Comparison of ENCODE assay signal across 10 cellular contexts in the genomic region with DNA sequence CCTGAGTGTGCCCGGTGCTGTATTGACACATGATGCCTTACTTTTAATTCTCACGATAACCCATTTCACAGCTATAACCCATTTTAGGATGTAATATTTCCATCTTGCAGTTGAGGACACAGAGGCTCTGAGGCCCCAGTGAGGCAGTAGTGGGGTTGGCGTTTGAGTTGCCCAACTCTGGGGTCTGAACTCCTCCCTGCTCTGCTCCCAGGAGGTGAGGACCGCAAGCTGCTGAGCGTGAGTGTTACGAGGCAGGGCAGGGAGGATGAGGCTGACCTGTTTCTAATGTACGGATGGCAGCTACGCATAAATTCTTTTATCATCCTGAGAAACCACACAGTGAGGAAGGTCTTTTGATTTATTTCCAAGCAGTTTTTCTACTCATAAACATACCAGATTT. TPM values are rescaled to one million over a fixed set of nuclear protein-coding genes. Genes with fewer than 3 reads are reported as not detected.
DNase-seq lines count a peak whose midpoint lies in the region; ATAC-seq lines count a peak whose summit lies in the region.
"Had no signal": no experiment of that assay in that cellular context is flagged by ENCODE, and none has a peak within 500 bp of the region (broad histone marks: within the 10 kb centered on the region; RNA-seq: fewer than 3 reads in every experiment).

No MANE protein-coding gene starts in this region.

- peak overlapping the region; percentile 81 for H3K27ac Mint-ChIP-seq in activated CD4-positive, alpha-beta T cell treated with anti-CD3 and anti-CD28 coated beads, Interleukin-2, amount 10 ng/mL, durations not matched to agents 7 days and 5 days
- peak overlapping the region; percentile 51 to 69 for H3K27ac Mint-ChIP-seq in activated naive CD4-positive, alpha-beta T cell treated with anti-CD3 and anti-CD28 coated beads, Interleukin-2, amount 50 U/mL, for 72 hours
- H3K27ac Mint-ChIP-seq in immature natural killer cell = peak overlapping the region; percentile 83 to 95 (median 92)

- ATAC-seq in activated naive CD4-positive, alpha-beta T cell treated with anti-CD3 and anti-CD28 coated beads, Interleukin-2, amount 50 U/mL, for 72 hours = peak; percentile 29 to 50
- ATAC-seq in HG02763 (IDR thresholded peaks at IDR 0.05; ENCODE audit: unreplicated experiment) = no peak
- no peak for ATAC-seq in HG03135 (IDR thresholded peaks at IDR 0.05; ENCODE audit: unreplicated experiment)
- ATAC-seq in GM19351 (IDR thresholded peaks at IDR 0.05; ENCODE audit: unreplicated experiment) = no peak

- peaks cover 52% of the 10 kb centered on the region for H3K36me3 Mint-ChIP-seq in activated CD4-positive, alpha-beta T cell treated with anti-CD3 and anti-CD28 coated beads, Interleukin-2, amount 10 ng/mL, durations not matched to agents 7 days and 5 days (ENCODE audit: low read depth)
- H3K36me3 Mint-ChIP-seq in activated naive CD4-positive, alpha-beta T cell treated with anti-CD3 and anti-CD28 coated beads, Interleukin-2, amount 50 U/mL, for 72 hours = peaks cover 0 to 5% of the 10 kb centered on the region in 2 donors
- H3K36me3 Mint-ChIP-seq in immature natural killer cell = peaks cover 10 to 28% (median 22%) of the 10 kb centered on the region in 3 donors

- peaks cover 70% of the 10 kb centered on the region for H3K4me1 Mint-ChIP-seq in activated CD4-positive, alpha-beta T cell treated with anti-CD3 and anti-CD28 coated beads, Interleukin-2, amount 10 ng/mL, durations not matched to agents 7 days and 5 days
- H3K4me1 Mint-ChIP-seq in immature natural killer cell = peaks cover 64 to 76% of the 10 kb centered on the region in 2 donors

- H3K9me3 Mint-ChIP-seq in activated CD4-positive, alpha-beta T cell treated with anti-CD3 and anti-CD28 coated beads, Interleukin-2, amount 10 ng/mL, durations not matched to agents 7 days and 5 days = no peaks in the 10 kb centered on the region
- H3K9me3 Mint-ChIP-seq in activated naive CD4-positive, alpha-beta T cell treated with anti-CD3 and anti-CD28 coated beads, Interleukin-2, amount 50 U/mL, for 72 hours = no peaks in the 10 kb centered on the region
- H3K9me3 Mint-ChIP-seq in immature natural killer cell = no peaks in the 10 kb centered on the region

- H3K27me3 Mint-ChIP-seq in activated CD4-positive, alpha-beta T cell treated with anti-CD3 and anti-CD28 coated beads, Interleukin-2, amount 10 ng/mL, durations not matched to agents 7 days and 5 days = no peaks in the 10 kb centered on the region
- H3K27me3 Mint-ChIP-seq in immature natural killer cell (ENCODE audit: low read depth in 3 of 3) = peaks cover 0 to 6% (median 2%) of the 10 kb centered on the region in 3 donors

- no peak overlapping the region for H3K4me3 Mint-ChIP-seq in activated CD4-positive, alpha-beta T cell treated with anti-CD3 and anti-CD28 coated beads, Interleukin-2, amount 10 ng/mL, durations not matched to agents 7 days and 5 days
- H3K4me3 Mint-ChIP-seq in immature natural killer cell = peak overlapping the region; percentile 44 to 76 (median 74)

- H3K27ac ChIP-seq in substantia nigra (ENCODE audit: low read depth, low read length, poor library complexity, severe bottlenecking) = peak overlapping the region; percentile 97

- POLR2A ChIA-PET in activated CD4-positive, alpha-beta T cell treated with anti-CD3 and anti-CD28 coated beads, Interleukin-2, amount 10 ng/mL, durations not matched to agents 7 days and 5 days (lab: Charles Lee) = no interaction called here

- DNase-seq in activated CD4-positive, alpha-beta T cell treated with anti-CD3 and anti-CD28 coated beads, Interleukin-2, amount 10 ng/mL, durations not matched to agents 7 days and 5 days = no peak
- no peak for DNase-seq in activated CD4-positive, alpha-beta T cell treated with anti-CD3 and anti-CD28 coated beads for 48 hours
- DNase-seq in activated naive CD4-positive, alpha-beta T cell treated with anti-CD3 and anti-CD28 coated beads, Interleukin-2, amount 50 U/mL, for 72 hours (ENCODE audit: low spot score in 2 of 2) = no peak
- DNase-seq in immature natural killer cell = no peak
- no peak for DNase-seq in substantia nigra (lab: John Stamatoyannopoulos, UW)
- DNase-seq: NCI-H1092, OCI-M1 had no signal

- CTCF ChIA-PET in activated CD4-positive, alpha-beta T cell treated with anti-CD3 and anti-CD28 coated beads, Interleukin-2, amount 10 ng/mL, durations not matched to agents 7 days and 5 days (lab: Charles Lee) = no interaction called here

RNA-seq across cellular contexts. Expression of gene LRRC8A, which starts 11.4 kb away (rescaled TPM):
- 10 to 100 TPM; 42.4 to 48.0 TPM for total RNA-seq in activated CD4-positive, alpha-beta T cell treated with anti-CD3 and anti-CD28 coated beads, Interleukin-2, amount 10 ng/mL, durations not matched to agents 7 days and 5 days
- 10 to 100 TPM; 16.3 to 20.9 TPM for total RNA-seq in activated naive CD4-positive, alpha-beta T cell treated with anti-CD3 and anti-CD28 coated beads, Interleukin-2, amount 50 U/mL, for 72 hours
- 10 to 100 TPM; 29.3 to 98.2 (median 34.6) TPM for polyA plus RNA-seq in immature natural killer cell

RNA-seq across cellular contexts. Expression of gene KYAT1, which starts 11.6 kb away (rescaled TPM):
- 10 to 100 TPM; 15.2 to 17.7 TPM for total RNA-seq in activated CD4-positive, alpha-beta T cell treated with anti-CD3 and anti-CD28 coated beads, Interleukin-2, amount 10 ng/mL, durations not matched to agents 7 days and 5 days
- 10 to 100 TPM; 19.9 to 49.0 TPM for total RNA-seq in activated naive CD4-positive, alpha-beta T cell treated with anti-CD3 and anti-CD28 coated beads, Interleukin-2, amount 50 U/mL, for 72 hours
- polyA plus RNA-seq in immature natural killer cell = 10 to 100 TPM in 1 of 3 donors, 1 to 10 TPM in 2; 9.6 to 10.1 (median 10.0) TPM

RNA-seq across cellular contexts. Expression of gene PHYHD1, which starts 27.4 kb away (rescaled TPM):
- 1 to 10 TPM; 1.2 to 2.2 TPM for total RNA-seq in activated CD4-positive, alpha-beta T cell treated with anti-CD3 and anti-CD28 coated beads, Interleukin-2, amount 10 ng/mL, durations not matched to agents 7 days and 5 days
- under 1 TPM; 0.54 to 0.64 TPM for total RNA-seq in activated naive CD4-positive, alpha-beta T cell treated with anti-CD3 and anti-CD28 coated beads, Interleukin-2, amount 50 U/mL, for 72 hours
- 1 to 10 TPM; 2.7 to 7.1 (median 4.1) TPM for polyA plus RNA-seq in immature natural killer cell

RNA-seq across cellular contexts. Expression of gene DOLK, which starts 54.0 kb away (rescaled TPM):
- 1 to 10 TPM; 8.4 to 9.2 TPM for total RNA-seq in activated CD4-positive, alpha-beta T cell treated with anti-CD3 and anti-CD28 coated beads, Interleukin-2, amount 10 ng/mL, durations not matched to agents 7 days and 5 days
- total RNA-seq in activated naive CD4-positive, alpha-beta T cell treated with anti-CD3 and anti-CD28 coated beads, Interleukin-2, amount 50 U/mL, for 72 hours = 1 to 10 TPM; 5.1 to 5.6 TPM
- polyA plus RNA-seq in immature natural killer cell = 10 to 100 TPM in 1 of 3 donors, 1 to 10 TPM in 2; 9.5 to 18.0 (median 10.0) TPM

RNA-seq across cellular contexts. Expression of gene NUP188, which starts 54.1 kb away (rescaled TPM):
- total RNA-seq in activated CD4-positive, alpha-beta T cell treated with anti-CD3 and anti-CD28 coated beads, Interleukin-2, amount 10 ng/mL, durations not matched to agents 7 days and 5 days = 10 to 100 TPM; 87.7 to 87.8 TPM
- total RNA-seq in activated naive CD4-positive, alpha-beta T cell treated with anti-CD3 and anti-CD28 coated beads, Interleukin-2, amount 50 U/mL, for 72 hours = 100 to 1,000 TPM; 110 to 123 TPM
- polyA plus RNA-seq in immature natural killer cell = 10 to 100 TPM; 12.2 to 31.8 (median 18.6) TPM

Comparison
In these comparisons a context has a peak if more than half of its experiments do, and no peak if none do; other contexts are left out.
1. ATAC-seq: peak in activated naive CD4-positive, alpha-beta T cell treated with anti-CD3 and anti-CD28 coated beads, Interleukin-2, amount 50 U/mL, for 72 hours (2 of 2); none in HG02763 (single experiment), HG03135 (single experiment) and GM19351 (single experiment).
2. Peak in every context shown above with its lines, with median percentiles within 50 percentile points of each other: H3K27ac Mint-ChIP-seq.